In the genomic region with DNA sequence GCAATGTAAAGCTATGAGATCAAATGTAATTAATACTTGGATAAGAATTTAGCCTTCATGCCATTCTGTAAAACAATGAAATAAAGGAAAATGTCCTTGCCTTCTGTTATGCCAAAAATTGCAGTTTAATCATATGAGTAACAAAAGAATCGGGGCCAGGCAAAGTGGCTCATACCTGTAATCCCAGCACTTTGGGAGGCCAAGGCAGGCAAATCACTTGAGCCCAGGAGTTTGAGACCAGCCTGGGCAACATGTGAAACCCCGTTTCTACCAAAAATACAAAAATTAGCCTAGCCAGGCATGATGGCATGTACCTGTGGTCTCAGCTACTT, we compare ENCODE assay signal across 8 cellular contexts. TPM values are rescaled to one million over a fixed set of nuclear protein-coding genes. Genes with fewer than 3 reads are reported as not detected.
"Had no signal": no experiment of that assay in that cellular context is flagged by ENCODE, and none has a peak within 500 bp of the region (broad histone marks: within the 10 kb centered on the region; RNA-seq: fewer than 3 reads in every experiment).

No MANE protein-coding gene starts in this region.

RNA-seq across cellular contexts. Expression of a gene that starts 34.1 kb away (rescaled TPM):
- total RNA-seq: HepG2, HT1080, MCF 10A, OCI-LY7, PC-3, Peyer's patch, SK-MEL-5, T-cell had no signal
